1 cellular context compared by ENCODE assay signal in genomic region chr9:87888501-87888900, GRCh38.
TF ChIP-seq lines count a peak whose summit lies in the region.

No MANE protein-coding gene starts in this region.

TF ChIP-seq in IMR-90, 13 proteins besides CTCF, POLR2A, EP300 and RAD21 (continued from another document):
- TF ChIP-seq USF2 (IDR thresholded peaks at IDR 0.05; ENCODE audit: low read depth, low read length) (no peak), MAZ (IDR thresholded peaks at IDR 0.05; ENCODE audit: borderline replicate concordance, low read depth, low read length) (no peak), RFX5 (IDR thresholded peaks at IDR 0.05; ENCODE audit: low read depth, low read length) (no peak), NFE2L2 (IDR thresholded peaks at IDR 0.05; ENCODE audit: low read depth, low read length) (no peak), ELK1 (IDR thresholded peaks at IDR 0.05; ENCODE audit: borderline replicate concordance, low read depth, low read length) (no peak), MAFK (IDR thresholded peaks at IDR 0.05; ENCODE audit: low read depth, low read length) (no peak), MXI1 (IDR thresholded peaks at IDR 0.05; ENCODE audit: borderline replicate concordance, low read depth, low read length) (no peak), SMC3 (IDR thresholded peaks at IDR 0.05; ENCODE audit: low read depth, low read length) (no peak), BHLHE40 (IDR thresholded peaks at IDR 0.05; ENCODE audit: low read depth, low read length) (no peak), CEBPB (IDR thresholded peaks at IDR 0.05; ENCODE audit: low read depth, low read length) (no peak), FOS (IDR thresholded peaks at IDR 0.05; ENCODE audit: low read depth, low read length) (no peak)
